1 cellular context compared by ENCODE assay signal in the genomic region with DNA sequence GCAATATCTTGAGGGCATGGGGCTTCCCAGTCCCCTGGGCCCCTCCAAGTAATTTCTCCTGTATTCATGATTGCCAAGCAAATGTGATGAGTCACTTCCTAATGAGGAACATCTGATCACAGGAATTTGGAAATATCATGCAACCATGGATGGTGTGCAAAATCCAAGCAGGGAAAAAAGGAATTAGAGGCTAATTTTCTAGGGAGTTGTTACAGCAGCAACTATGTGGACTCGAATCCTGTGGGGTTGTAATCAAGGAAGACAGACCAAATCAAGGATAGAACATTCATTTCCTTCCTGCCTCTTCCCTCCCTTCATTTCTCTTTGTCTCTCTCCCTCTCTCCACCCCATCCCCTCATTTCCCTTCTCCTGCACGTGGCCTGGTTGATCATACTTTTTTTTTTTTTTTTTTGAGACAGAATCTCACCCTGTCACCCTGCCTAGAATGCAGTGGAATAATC.
TF ChIP-seq lines count a peak whose summit lies in the region.

No MANE protein-coding gene starts in this region.

TF ChIP-seq in HepG2, 621 proteins besides CTCF, POLR2A, EP300 and RAD21:
- peak; percentile 66; the same call in 1 of the 2 replicates for TF ChIP-seq NFE2L2 (IDR thresholded peaks at IDR 0.05; ENCODE audit: low read length)
- no peak for TF ChIP-seq CHD4 (IDR thresholded peaks at IDR 0.05; ENCODE audit: borderline replicate concordance, low read length)
